3 cellular contexts compared by ENCODE assay signal in the genomic region with DNA sequence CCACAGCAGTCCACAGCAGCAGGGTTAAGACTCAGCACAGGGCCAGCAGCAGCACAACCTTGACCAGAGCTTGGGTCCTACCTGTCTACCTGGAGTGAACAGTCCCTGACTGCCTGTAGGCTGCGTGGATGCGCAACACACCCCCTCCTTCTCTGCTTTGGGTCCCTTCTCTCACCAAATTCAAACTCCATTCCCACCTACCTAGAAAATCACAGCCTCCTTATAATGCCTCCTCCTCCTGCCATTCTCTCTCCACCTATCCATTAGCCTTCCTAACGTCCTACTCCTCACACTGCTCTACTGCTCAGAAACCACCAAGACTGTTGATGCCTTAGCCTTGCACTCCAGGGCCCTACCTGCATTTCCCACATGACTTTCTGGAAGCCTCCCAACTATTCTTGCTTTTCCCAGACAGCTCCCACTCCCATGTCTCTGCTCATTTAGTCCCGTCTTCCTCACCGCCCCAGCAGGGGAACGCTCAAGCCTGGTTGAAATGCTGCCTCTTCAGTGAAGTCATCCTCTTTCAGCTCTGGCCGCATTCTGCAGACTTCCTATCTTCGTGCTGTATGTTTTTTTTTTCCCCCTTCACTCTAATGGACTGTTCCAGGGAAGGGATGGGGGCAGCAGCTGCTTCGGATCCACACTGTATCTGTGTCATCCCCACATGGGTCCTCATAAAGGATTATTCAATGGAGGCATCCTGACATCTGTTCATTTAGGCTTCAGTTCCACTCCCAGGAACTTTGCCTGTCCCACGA.
A peak's percentile ranks its signal among the peaks of the same experiment; 100 is the strongest.
TF ChIP-seq lines count a peak whose summit lies in the region.

No MANE protein-coding gene starts in this region.

TF ChIP-seq in SK-N-SH, 30 proteins besides CTCF, POLR2A, EP300 and RAD21 (continued from another document):
- TF ChIP-seq, protein P1, sequence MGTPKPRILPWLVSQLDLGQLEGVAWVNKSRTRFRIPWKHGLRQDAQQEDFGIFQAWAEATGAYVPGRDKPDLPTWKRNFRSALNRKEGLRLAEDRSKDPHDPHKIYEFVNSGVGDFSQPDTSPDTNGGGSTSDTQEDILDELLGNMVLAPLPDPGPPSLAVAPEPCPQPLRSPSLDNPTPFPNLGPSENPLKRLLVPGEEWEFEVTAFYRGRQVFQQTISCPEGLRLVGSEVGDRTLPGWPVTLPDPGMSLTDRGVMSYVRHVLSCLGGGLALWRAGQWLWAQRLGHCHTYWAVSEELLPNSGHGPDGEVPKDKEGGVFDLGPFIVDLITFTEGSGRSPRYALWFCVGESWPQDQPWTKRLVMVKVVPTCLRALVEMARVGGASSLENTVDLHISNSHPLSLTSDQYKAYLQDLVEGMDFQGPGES (IDR thresholded peaks at IDR 0.05; ENCODE audit: low read depth, low read length): no peak
- TF ChIP-seq POLR2AphosphoS5 (IDR thresholded peaks at IDR 0.05; ENCODE audit: low read depth, low read length): peak; percentile 56
TF ChIP-seq in SK-N-SH: peak in this region for 1.

TF ChIP-seq in SK-N-SH treated with all-trans-retinoic acid at 6 μM for 48 hours, 23 proteins besides CTCF, POLR2A, EP300 and RAD21 (continued from another document):
- TF ChIP-seq, protein P2, sequence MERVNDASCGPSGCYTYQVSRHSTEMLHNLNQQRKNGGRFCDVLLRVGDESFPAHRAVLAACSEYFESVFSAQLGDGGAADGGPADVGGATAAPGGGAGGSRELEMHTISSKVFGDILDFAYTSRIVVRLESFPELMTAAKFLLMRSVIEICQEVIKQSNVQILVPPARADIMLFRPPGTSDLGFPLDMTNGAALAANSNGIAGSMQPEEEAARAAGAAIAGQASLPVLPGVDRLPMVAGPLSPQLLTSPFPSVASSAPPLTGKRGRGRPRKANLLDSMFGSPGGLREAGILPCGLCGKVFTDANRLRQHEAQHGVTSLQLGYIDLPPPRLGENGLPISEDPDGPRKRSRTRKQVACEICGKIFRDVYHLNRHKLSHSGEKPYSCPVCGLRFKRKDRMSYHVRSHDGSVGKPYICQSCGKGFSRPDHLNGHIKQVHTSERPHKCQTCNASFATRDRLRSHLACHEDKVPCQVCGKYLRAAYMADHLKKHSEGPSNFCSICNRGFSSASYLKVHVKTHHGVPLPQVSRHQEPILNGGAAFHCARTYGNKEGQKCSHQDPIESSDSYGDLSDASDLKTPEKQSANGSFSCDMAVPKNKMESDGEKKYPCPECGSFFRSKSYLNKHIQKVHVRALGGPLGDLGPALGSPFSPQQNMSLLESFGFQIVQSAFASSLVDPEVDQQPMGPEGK (CRISPR knock-in tag; IDR thresholded peaks at IDR 0.05; ENCODE audit: borderline replicate concordance): no peak
- TF ChIP-seq BACH2 (CRISPR knock-in tag; IDR thresholded peaks at IDR 0.05; ENCODE audit: borderline replicate concordance) (no peak), PPARA (CRISPR knock-in tag; IDR thresholded peaks at IDR 0.05; ENCODE audit: borderline replicate concordance) (no peak), RARB (CRISPR knock-in tag; IDR thresholded peaks at IDR 0.05) (no peak), SNAI2 (CRISPR knock-in tag; IDR thresholded peaks at IDR 0.05) (no peak), TOX (CRISPR knock-in tag; IDR thresholded peaks at IDR 0.05; ENCODE audit: borderline replicate concordance) (no peak), ARNTL (CRISPR knock-in tag; IDR thresholded peaks at IDR 0.05; ENCODE audit: borderline replicate concordance, low read depth) (no peak), GLIS3 (CRISPR knock-in tag; IDR thresholded peaks at IDR 0.05) (no peak)
- TF ChIP-seq, protein P3, sequence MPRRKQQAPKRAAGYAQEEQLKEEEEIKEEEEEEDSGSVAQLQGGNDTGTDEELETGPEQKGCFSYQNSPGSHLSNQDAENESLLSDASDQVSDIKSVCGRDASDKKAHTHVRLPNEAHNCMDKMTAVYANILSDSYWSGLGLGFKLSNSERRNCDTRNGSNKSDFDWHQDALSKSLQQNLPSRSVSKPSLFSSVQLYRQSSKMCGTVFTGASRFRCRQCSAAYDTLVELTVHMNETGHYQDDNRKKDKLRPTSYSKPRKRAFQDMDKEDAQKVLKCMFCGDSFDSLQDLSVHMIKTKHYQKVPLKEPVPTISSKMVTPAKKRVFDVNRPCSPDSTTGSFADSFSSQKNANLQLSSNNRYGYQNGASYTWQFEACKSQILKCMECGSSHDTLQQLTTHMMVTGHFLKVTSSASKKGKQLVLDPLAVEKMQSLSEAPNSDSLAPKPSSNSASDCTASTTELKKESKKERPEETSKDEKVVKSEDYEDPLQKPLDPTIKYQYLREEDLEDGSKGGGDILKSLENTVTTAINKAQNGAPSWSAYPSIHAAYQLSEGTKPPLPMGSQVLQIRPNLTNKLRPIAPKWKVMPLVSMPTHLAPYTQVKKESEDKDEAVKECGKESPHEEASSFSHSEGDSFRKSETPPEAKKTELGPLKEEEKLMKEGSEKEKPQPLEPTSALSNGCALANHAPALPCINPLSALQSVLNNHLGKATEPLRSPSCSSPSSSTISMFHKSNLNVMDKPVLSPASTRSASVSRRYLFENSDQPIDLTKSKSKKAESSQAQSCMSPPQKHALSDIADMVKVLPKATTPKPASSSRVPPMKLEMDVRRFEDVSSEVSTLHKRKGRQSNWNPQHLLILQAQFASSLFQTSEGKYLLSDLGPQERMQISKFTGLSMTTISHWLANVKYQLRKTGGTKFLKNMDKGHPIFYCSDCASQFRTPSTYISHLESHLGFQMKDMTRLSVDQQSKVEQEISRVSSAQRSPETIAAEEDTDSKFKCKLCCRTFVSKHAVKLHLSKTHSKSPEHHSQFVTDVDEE (CRISPR knock-in tag; IDR thresholded peaks at IDR 0.05): no peak

TF ChIP-seq in endothelial cell of umbilical vein, 7 proteins besides CTCF, POLR2A, EP300 and RAD21 (continued from another document):
- no peak for TF ChIP-seq GATA2 (IDR thresholded peaks at IDR 0.05; ENCODE audit: insufficient read depth, insufficient read length, low read depth, low read length)
- no peak for TF ChIP-seq JUN (IDR thresholded peaks at IDR 0.05; ENCODE audit: borderline replicate concordance, insufficient read depth, insufficient read length, low read depth)
TF ChIP-seq in endothelial cell of umbilical vein: peak in this region for 0.
